In the genomic region with DNA sequence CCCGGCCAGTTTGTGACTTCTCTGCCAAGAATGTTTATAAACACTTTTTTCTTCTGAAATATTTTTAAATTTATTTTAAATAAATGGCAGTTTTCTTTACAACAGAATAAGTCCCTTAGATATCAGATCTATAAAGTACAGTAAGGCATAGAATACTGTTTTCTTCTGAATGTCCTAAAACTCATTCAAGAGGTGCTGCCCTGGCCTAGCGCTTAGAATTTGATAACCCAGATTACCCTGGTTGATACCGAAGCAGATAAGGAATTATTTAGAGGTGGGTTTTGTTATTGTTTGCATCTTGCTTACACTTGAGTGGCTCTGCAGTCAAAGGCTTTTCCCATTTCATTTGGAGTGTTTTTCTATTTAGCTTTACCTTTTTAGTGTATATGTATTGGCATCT, we compare ENCODE assay signal across 10 cellular contexts. TPM values are rescaled to one million over a fixed set of nuclear protein-coding genes. Genes with fewer than 3 reads are reported as not detected.
A peak's percentile ranks its signal among the peaks of the same experiment; 100 is the strongest.
DNase-seq lines count a peak whose midpoint lies in the region; ATAC-seq, FAIRE-seq and TF ChIP-seq lines count a peak whose summit lies in the region.
"Had no signal": no experiment of that assay in that cellular context is flagged by ENCODE, and none has a peak within 500 bp of the region (broad histone marks: within the 10 kb centered on the region; RNA-seq: fewer than 3 reads in every experiment).

No MANE protein-coding gene starts in this region.

- POLR2A ChIA-PET in BJ (lab: Charles Lee) = no interaction called here

- H3K27me3 ChIP-seq in BJ (ENCODE audit: control insufficient read depth, insufficient read depth, low read length) (no peaks in the 10 kb centered on the region), Karpas-422 (ENCODE audit: low read length) (no peaks in the 10 kb centered on the region)

- TF ChIP-seq CTCF in BJ (IDR thresholded peaks at IDR 0.05; ENCODE audit: insufficient read depth, low read depth, low read length) (no peak), chondrocyte (IDR thresholded peaks at IDR 0.05) (no peak)

- no peak for ATAC-seq in natural killer cell treated with Interleukin-12 subunit alpha and Interleukin-12 subunit beta and Interleukin-15 and Interleukin-18, amount 100 ng/mL, for 72 hours

- H3K4me2 ChIP-seq in Karpas-422 (ENCODE audit: low read depth, low read length, poor library complexity, severe bottlenecking) = peak overlapping the region; percentile 83

- no peak overlapping the region for H3K27ac ChIP-seq in Karpas-422 (ENCODE audit: low read length)

- DNase-seq in BJ (ENCODE audit: low read depth) (no peak), Karpas-422 (no peak), chondrocyte (ENCODE audit: low spot score) (no peak), NAMALWA (ENCODE audit: low spot score) (no peak), GM12892 (ENCODE audit: insufficient read length) (no peak)
- no peak for DNase-seq in natural killer cell treated with Interleukin-12 subunit alpha and Interleukin-12 subunit beta and Interleukin-15 and Interleukin-18, amount 100 ng/mL, for 72 hours (ENCODE audit: low spot score)
- DNase-seq in stimulated activated CD4-positive, alpha-beta T cell treated with anti-CD3 and anti-CD28 coated beads, Interleukin-4, amount 100 ng/mL, for 24 hours = no peak
- no peak for DNase-seq in effector CD4-positive, alpha-beta T cell
- DNase-seq: RPMI8226; stimulated activated CD4-positive, alpha-beta T cell treated with anti-CD3 and anti-CD28 coated beads, Interleukin-4, amount 100 ng/mL, for 1 hour had no signal

- no peak overlapping the region for H2AFZ ChIP-seq in Karpas-422 (ENCODE audit: low read length)

- FAIRE-seq in GM12892 (lab: Jason Lieb, UNC) = no peak

- H4K20me1 ChIP-seq in Karpas-422 (ENCODE audit: insufficient read depth, low read depth, low read length) = no peaks in the 10 kb centered on the region

- H3K36me3 ChIP-seq in BJ (ENCODE audit: control insufficient read depth, insufficient read depth, low read length) = peaks cover 10% of the 10 kb centered on the region
- H3K36me3 ChIP-seq in Karpas-422 (ENCODE audit: insufficient read depth, low read length) = no peaks in the 10 kb centered on the region

- H3K9me3 ChIP-seq in Karpas-422 (ENCODE audit: low read length) = no peaks in the 10 kb centered on the region

- no peaks in the 10 kb centered on the region for H3K9me2 ChIP-seq in Karpas-422 (replicated peaks; ENCODE audit: insufficient read depth, low read length)

- H3K9me3 Mint-ChIP-seq in chondrocyte (ENCODE audit: low read depth) = no peaks in the 10 kb centered on the region
- no peaks in the 10 kb centered on the region for H3K9me3 Mint-ChIP-seq in natural killer cell treated with Interleukin-12 subunit alpha and Interleukin-12 subunit beta and Interleukin-15 and Interleukin-18, amount 100 ng/mL, for 72 hours

- no peak overlapping the region for H3K27ac Mint-ChIP-seq in chondrocyte (ENCODE audit: unreplicated experiment)
- H3K27ac Mint-ChIP-seq in natural killer cell treated with Interleukin-12 subunit alpha and Interleukin-12 subunit beta and Interleukin-15 and Interleukin-18, amount 100 ng/mL, for 72 hours = peak overlapping the region; percentile 74 to 89

- peaks cover 19% of the 10 kb centered on the region for H3K4me1 ChIP-seq in Karpas-422 (ENCODE audit: low read length)

- H3K27me3 Mint-ChIP-seq in chondrocyte (ENCODE audit: low read depth) = no peaks in the 10 kb centered on the region
- no peaks in the 10 kb centered on the region for H3K27me3 Mint-ChIP-seq in natural killer cell treated with Interleukin-12 subunit alpha and Interleukin-12 subunit beta and Interleukin-15 and Interleukin-18, amount 100 ng/mL, for 72 hours

- H3K4me1 Mint-ChIP-seq in chondrocyte (ENCODE audit: low read depth) = peaks cover 22% of the 10 kb centered on the region
- H3K4me1 Mint-ChIP-seq in natural killer cell treated with Interleukin-12 subunit alpha and Interleukin-12 subunit beta and Interleukin-15 and Interleukin-18, amount 100 ng/mL, for 72 hours (ENCODE audit: low read depth in 2 of 2) = peaks cover 33 to 36% of the 10 kb centered on the region in 2 donors

- peaks cover 7% of the 10 kb centered on the region; the same call in 1 of the 2 replicates for H3K79me2 ChIP-seq in Karpas-422 (ENCODE audit: low read length)

- H3K4me3 Mint-ChIP-seq in chondrocyte (ENCODE audit: unreplicated experiment) = peak overlapping the region; percentile 86
- peak overlapping the region; percentile 86 for H3K4me3 Mint-ChIP-seq in natural killer cell treated with Interleukin-12 subunit alpha and Interleukin-12 subunit beta and Interleukin-15 and Interleukin-18, amount 100 ng/mL, for 72 hours

- peaks cover 6% of the 10 kb centered on the region for H3K36me3 Mint-ChIP-seq in chondrocyte (ENCODE audit: low read depth)
- peaks cover 13% of the 10 kb centered on the region for H3K36me3 Mint-ChIP-seq in natural killer cell treated with Interleukin-12 subunit alpha and Interleukin-12 subunit beta and Interleukin-15 and Interleukin-18, amount 100 ng/mL, for 72 hours

- H3K9ac ChIP-seq in Karpas-422 (ENCODE audit: low read length) = peak overlapping the region; percentile 78; the same call in 1 of the 2 replicates

- no peak for TF ChIP-seq POLR2A in GM12892 (IDR thresholded peaks at IDR 0.05; ENCODE audit: low read depth, low read length)

- CTCF ChIA-PET in BJ (lab: Yijun Ruan, JAX) = interaction anchor here (1.7 kb wide), 2 partner anchors 9 to 10 kb away, joined by 4 to 7 read pairs; no protein-coding TSS in a partner anchor

- H3K4me3 ChIP-seq in BJ (ENCODE audit: low read depth, low read length) (peak overlapping the region; percentile 96), Karpas-422 (ENCODE audit: low read length) (peak overlapping the region; percentile 71)

RNA-seq across cellular contexts. Expression of a gene that starts 1.1 kb away (rescaled TPM):
- polyA plus RNA-seq in BJ (2011; rRNA removed) = 17.4 and 19.4 TPM in 2 replicates
- polyA minus RNA-seq in BJ (2011; rRNA and poly(A)+ RNA removed) = 7.4 and 10.5 TPM in 2 replicates
- total RNA-seq in Karpas-422 (2014; rRNA removed; shearing (Covaris generic); ENCODE audit: low replicate concordance) = 9.6 and 9.9 TPM in 2 replicates
- 14.9 to 21.1 TPM (median 17.0 TPM) in 3 replicates for total RNA-seq in chondrocyte
- 10 to 100 TPM; 21.1 to 29.2 TPM for total RNA-seq in natural killer cell treated with Interleukin-12 subunit alpha and Interleukin-12 subunit beta and Interleukin-15 and Interleukin-18, amount 100 ng/mL, for 72 hours
- polyA plus RNA-seq in GM12892 (2012; ENCODE audit: missing spikeins) = 22.3 TPM

RNA-seq across cellular contexts. Expression of a gene that starts 1.3 kb away (rescaled TPM):
- 38.2 and 57.4 TPM in 2 replicates for polyA plus RNA-seq in BJ (2011; rRNA removed)
- 17.1 and 27.8 TPM in 2 replicates for polyA minus RNA-seq in BJ (2011; rRNA and poly(A)+ RNA removed)
- 30.0 and 54.0 TPM in 2 replicates for total RNA-seq in Karpas-422 (2014; rRNA removed; shearing (Covaris generic); ENCODE audit: low replicate concordance)
- 25.4 to 27.8 TPM (median 25.5 TPM) in 3 replicates for total RNA-seq in chondrocyte
- total RNA-seq in natural killer cell treated with Interleukin-12 subunit alpha and Interleukin-12 subunit beta and Interleukin-15 and Interleukin-18, amount 100 ng/mL, for 72 hours = 10 to 100 TPM; 34.4 to 45.9 TPM
- polyA plus RNA-seq in GM12892 (2012; ENCODE audit: missing spikeins) = 87.6 TPM

RNA-seq across cellular contexts. Expression of a gene that starts 21.7 kb away (rescaled TPM):
- polyA plus RNA-seq in BJ (2011; rRNA removed) = not detected in 2 replicates
- not detected in 2 replicates for polyA minus RNA-seq in BJ (2011; rRNA and poly(A)+ RNA removed)
- total RNA-seq in Karpas-422 (2014; rRNA removed; shearing (Covaris generic); ENCODE audit: low replicate concordance) = not detected in 2 replicates
- total RNA-seq in chondrocyte = not detected in 3 replicates
- 1 to 10 TPM in 1 of 2 donors, not detected in 1; 1.9 TPM for total RNA-seq in natural killer cell treated with Interleukin-12 subunit alpha and Interleukin-12 subunit beta and Interleukin-15 and Interleukin-18, amount 100 ng/mL, for 72 hours
- polyA plus RNA-seq in GM12892 (2012; ENCODE audit: missing spikeins) = 3.6 TPM

RNA-seq across cellular contexts. Expression of a gene that starts 30.0 kb away (rescaled TPM):
- 44.6 and 48.8 TPM in 2 replicates for polyA plus RNA-seq in BJ (2011; rRNA removed)
- 34.5 and 45.9 TPM in 2 replicates for polyA minus RNA-seq in BJ (2011; rRNA and poly(A)+ RNA removed)
- total RNA-seq in Karpas-422 (2014; rRNA removed; shearing (Covaris generic); ENCODE audit: low replicate concordance) = 7.9 and 11.2 TPM in 2 replicates
- total RNA-seq in chondrocyte = 49.1 to 54.5 TPM (median 50.4 TPM) in 3 replicates
- 10 to 100 TPM; 33.5 to 33.9 TPM for total RNA-seq in natural killer cell treated with Interleukin-12 subunit alpha and Interleukin-12 subunit beta and Interleukin-15 and Interleukin-18, amount 100 ng/mL, for 72 hours
- polyA plus RNA-seq in GM12892 (2012; ENCODE audit: missing spikeins) = 14.7 TPM

RNA-seq across cellular contexts. Expression of a gene that starts 30.7 kb away (rescaled TPM):
- 17.6 and 18.1 TPM in 2 replicates for polyA plus RNA-seq in BJ (2011; rRNA removed)
- 15.0 and 23.3 TPM in 2 replicates for polyA minus RNA-seq in BJ (2011; rRNA and poly(A)+ RNA removed)
- 19.5 and 22.0 TPM in 2 replicates for total RNA-seq in Karpas-422 (2014; rRNA removed; shearing (Covaris generic); ENCODE audit: low replicate concordance)
- 13.2 to 24.3 TPM (median 17.0 TPM) in 3 replicates for total RNA-seq in chondrocyte
- 100 to 1,000 TPM in 1 of 2 donors, 10 to 100 TPM in 1; 55.6 to 121 TPM for total RNA-seq in natural killer cell treated with Interleukin-12 subunit alpha and Interleukin-12 subunit beta and Interleukin-15 and Interleukin-18, amount 100 ng/mL, for 72 hours
- 38.0 TPM for polyA plus RNA-seq in GM12892 (2012; ENCODE audit: missing spikeins)
